1 cellular context compared by ENCODE assay signal in the genomic region with DNA sequence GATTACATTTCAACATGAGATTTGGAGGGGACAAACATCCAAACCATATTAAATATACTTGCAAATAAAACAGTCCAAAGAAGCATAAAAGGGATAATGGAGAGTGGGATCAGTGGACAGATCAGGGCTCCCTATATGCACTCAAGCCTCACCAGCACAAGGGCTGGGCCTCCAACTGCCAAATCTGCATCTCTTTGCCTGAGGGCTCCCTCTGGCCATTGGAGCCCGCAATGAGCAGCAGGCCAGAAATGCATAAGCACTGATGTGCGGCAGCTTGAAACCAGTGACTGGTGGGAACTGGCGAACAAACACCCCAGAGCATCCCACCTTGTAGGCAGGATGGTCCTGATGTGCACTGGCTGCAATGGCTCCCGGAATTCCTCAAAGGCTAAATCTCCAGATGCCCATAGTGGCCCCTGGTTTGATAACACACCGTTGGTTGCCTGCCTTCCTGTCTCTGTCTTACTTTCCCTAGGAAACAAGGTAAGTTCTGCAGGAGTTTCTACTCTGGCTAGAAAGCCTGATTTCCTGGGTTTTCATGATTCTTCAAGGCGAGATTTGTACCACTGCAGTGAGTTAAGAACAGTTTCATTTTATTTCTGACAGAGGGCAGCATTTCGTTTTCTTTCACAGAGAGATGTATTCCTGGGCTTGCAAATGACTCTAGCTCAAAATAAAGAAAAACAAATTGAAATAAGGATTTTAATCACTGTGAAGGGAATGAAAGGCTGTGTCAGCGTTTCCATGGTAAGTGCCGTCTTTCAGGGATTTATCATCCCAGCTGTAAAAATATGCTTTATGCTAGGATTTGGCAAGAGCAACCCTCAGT.
TF ChIP-seq lines count a peak whose summit lies in the region.

No MANE protein-coding gene starts in this region.

TF ChIP-seq in HepG2, 621 proteins besides CTCF, POLR2A, EP300 and RAD21 (continued from another document):
- TF ChIP-seq, protein P1, sequence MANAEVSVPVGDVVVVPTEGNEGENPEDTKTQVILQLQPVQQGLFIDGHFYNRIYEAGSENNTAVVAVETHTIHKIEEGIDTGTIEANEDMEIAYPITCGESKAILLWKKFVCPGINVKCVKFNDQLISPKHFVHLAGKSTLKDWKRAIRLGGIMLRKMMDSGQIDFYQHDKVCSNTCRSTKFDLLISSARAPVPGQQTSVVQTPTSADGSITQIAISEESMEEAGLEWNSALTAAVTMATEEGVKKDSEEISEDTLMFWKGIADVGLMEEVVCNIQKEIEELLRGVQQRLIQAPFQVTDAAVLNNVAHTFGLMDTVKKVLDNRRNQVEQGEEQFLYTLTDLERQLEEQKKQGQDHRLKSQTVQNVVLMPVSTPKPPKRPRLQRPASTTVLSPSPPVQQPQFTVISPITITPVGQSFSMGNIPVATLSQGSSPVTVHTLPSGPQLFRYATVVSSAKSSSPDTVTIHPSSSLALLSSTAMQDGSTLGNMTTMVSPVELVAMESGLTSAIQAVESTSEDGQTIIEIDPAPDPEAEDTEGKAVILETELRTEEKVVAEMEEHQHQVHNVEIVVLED (CRISPR knock-in tag; IDR thresholded peaks at IDR 0.05; ENCODE audit: borderline replicate concordance), result no peak
- no peak for TF ChIP-seq ZNF44 (CRISPR knock-in tag; IDR thresholded peaks at IDR 0.05)
- TF ChIP-seq MAFF (IDR thresholded peaks at IDR 0.05; ENCODE audit: low read depth, low read length), result peak; percentile 56; the same call in 1 of the 2 replicates
- TF ChIP-seq IRF2 (CRISPR knock-in tag; IDR thresholded peaks at IDR 0.05), result no peak
- TF ChIP-seq, protein P2, sequence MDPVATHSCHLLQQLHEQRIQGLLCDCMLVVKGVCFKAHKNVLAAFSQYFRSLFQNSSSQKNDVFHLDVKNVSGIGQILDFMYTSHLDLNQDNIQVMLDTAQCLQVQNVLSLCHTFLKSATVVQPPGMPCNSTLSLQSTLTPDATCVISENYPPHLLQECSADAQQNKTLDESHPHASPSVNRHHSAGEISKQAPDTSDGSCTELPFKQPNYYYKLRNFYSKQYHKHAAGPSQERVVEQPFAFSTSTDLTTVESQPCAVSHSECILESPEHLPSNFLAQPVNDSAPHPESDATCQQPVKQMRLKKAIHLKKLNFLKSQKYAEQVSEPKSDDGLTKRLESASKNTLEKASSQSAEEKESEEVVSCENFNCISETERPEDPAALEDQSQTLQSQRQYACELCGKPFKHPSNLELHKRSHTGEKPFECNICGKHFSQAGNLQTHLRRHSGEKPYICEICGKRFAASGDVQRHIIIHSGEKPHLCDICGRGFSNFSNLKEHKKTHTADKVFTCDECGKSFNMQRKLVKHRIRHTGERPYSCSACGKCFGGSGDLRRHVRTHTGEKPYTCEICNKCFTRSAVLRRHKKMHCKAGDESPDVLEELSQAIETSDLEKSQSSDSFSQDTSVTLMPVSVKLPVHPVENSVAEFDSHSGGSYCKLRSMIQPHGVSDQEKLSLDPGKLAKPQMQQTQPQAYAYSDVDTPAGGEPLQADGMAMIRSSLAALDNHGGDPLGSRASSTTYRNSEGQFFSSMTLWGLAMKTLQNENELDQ (CRISPR knock-in tag; IDR thresholded peaks at IDR 0.05; ENCODE audit: borderline replicate concordance), result no peak
- no peak for TF ChIP-seq KMT2A (CRISPR knock-in tag; IDR thresholded peaks at IDR 0.05)
- no peak for TF ChIP-seq ZNF737 (CRISPR knock-in tag; IDR thresholded peaks at IDR 0.05; ENCODE audit: borderline replicate concordance)
- TF ChIP-seq ZNF280D (CRISPR knock-in tag; IDR thresholded peaks at IDR 0.05), result no peak
- no peak for TF ChIP-seq ZBTB1 (CRISPR knock-in tag; IDR thresholded peaks at IDR 0.05; ENCODE audit: borderline replicate concordance)
- TF ChIP-seq TCF12 (IDR thresholded peaks at IDR 0.05), result no peak
- TF ChIP-seq TCF12 (CRISPR knock-in tag; IDR thresholded peaks at IDR 0.05), result no peak
- no peak for TF ChIP-seq FOXP4 (CRISPR knock-in tag; IDR thresholded peaks at IDR 0.05)
- TF ChIP-seq SMC3 (IDR thresholded peaks at IDR 0.05; ENCODE audit: low read length), result peak; percentile 63; the same call in 1 of the 2 replicates
- no peak for TF ChIP-seq FOXK2 (IDR thresholded peaks at IDR 0.05)
- no peak for TF ChIP-seq KAT8 (CRISPR knock-in tag; IDR thresholded peaks at IDR 0.05)
- peak; percentile 44 to 81; a peak in 3 of 4 replicates for TF ChIP-seq MAFK (conservative IDR thresholded peaks at IDR 0.05 in 1 of 2, IDR thresholded peaks at IDR 0.05 in 1 of 2; ENCODE audit: low read length in 2 of 2)
- TF ChIP-seq E2F2 (CRISPR knock-in tag; IDR thresholded peaks at IDR 0.05; ENCODE audit: borderline replicate concordance), result no peak
- TF ChIP-seq ZNF496 (CRISPR knock-in tag; IDR thresholded peaks at IDR 0.05; ENCODE audit: insufficient replicate concordance), result no peak
- TF ChIP-seq CCDC6 (CRISPR knock-in tag; IDR thresholded peaks at IDR 0.05), result no peak
- TF ChIP-seq FOXO4 (CRISPR knock-in tag; conservative IDR thresholded peaks at IDR 0.05), result no peak
